23 cellular contexts compared by ENCODE assay signal in the genomic region with DNA sequence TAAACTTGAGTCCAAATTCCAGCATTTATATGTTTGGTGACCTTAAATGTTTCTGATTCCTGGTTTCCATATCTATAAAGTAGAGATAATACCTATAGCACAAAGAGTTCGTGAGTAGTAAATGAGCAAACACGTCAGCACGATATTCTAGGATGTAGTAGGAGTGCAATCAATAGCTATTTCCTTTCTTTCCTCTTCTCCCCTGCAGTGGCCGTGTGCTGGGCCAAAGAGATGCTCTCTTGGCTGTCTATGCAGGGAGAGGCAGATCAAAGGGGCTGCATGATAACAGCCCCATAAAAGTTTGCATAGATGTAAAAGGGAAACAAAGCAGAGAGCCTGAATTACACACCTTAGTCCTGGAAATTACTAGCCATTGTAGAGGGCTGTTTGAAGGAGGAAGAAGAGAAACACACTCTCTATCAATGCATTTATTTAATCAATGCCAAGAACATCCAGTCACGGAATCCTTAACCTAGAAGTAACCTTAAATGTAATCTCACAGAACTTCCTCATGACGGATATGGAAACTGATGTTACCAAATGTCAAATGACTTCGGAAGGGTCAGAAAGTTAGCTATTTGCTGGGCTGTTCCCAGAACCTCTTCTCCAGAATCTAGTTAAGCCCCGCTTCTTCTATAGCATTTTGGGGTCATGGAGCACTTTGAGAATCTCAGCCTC. TPM values are rescaled to one million over a fixed set of nuclear protein-coding genes. Genes with fewer than 3 reads are reported as not detected.
DNase-seq lines count a peak whose midpoint lies in the region; ATAC-seq and TF ChIP-seq lines count a peak whose summit lies in the region.
"Had no signal": no experiment of that assay in that cellular context is flagged by ENCODE, and none has a peak within 500 bp of the region (broad histone marks: within the 10 kb centered on the region; RNA-seq: fewer than 3 reads in every experiment).

No MANE protein-coding gene starts in this region.

- H3K4me1 ChIP-seq in left ventricle myocardium inferior = no peaks in the 10 kb centered on the region
- H3K4me1 ChIP-seq in lower lobe of right lung = peaks cover 10% of the 10 kb centered on the region
- no peaks in the 10 kb centered on the region for H3K4me1 ChIP-seq in uterus

- no peaks in the 10 kb centered on the region for H3K36me3 ChIP-seq in left ventricle myocardium inferior
- no peaks in the 10 kb centered on the region for H3K36me3 ChIP-seq in lower lobe of right lung
- no peaks in the 10 kb centered on the region for H3K36me3 ChIP-seq in uterus
- H3K36me3 ChIP-seq: BLaER1 treated with 17β-estradiol and CSF1 and Interleukin-3, amounts not matched to agents 10 nM and 100 nM; heart right ventricle had no signal

- no peak overlapping the region for H3K4me3 ChIP-seq in left ventricle myocardium inferior
- no peak overlapping the region for H3K4me3 ChIP-seq in lower lobe of right lung
- H3K4me3 ChIP-seq in uterus = no peak overlapping the region
- H3K4me3 ChIP-seq: BLaER1 treated with 17β-estradiol and CSF1 and Interleukin-3, amounts not matched to agents 10 nM and 100 nM; heart right ventricle; skin epidermis had no signal

- DNase-seq in left ventricle myocardium inferior = no peak
- no peak for DNase-seq in Right ventricle myocardium inferior (ENCODE audit: missing footprints)
- DNase-seq in SKM-1 treated with dmso at 0.1 percent for 144 hours (lab: John Stamatoyannopoulos, UW; ENCODE audit: unreplicated experiment) = peak; percentile 61
- DNase-seq in lower lobe of right lung = no peak
- no peak for DNase-seq in uterus
- DNase-seq in natural killer cell treated with Interleukin-12 subunit alpha and Interleukin-12 subunit beta and Interleukin-15 and Interleukin-18, amount 100 ng/mL, for 72 hours (ENCODE audit: low spot score) = no peak
- DNase-seq in superior temporal gyrus (ENCODE audit: extremely low spot score) = no peak
- DNase-seq in caudate nucleus (lab: John Stamatoyannopoulos, UW) = no peak
- DNase-seq: activated CD8-positive, alpha-beta T cell treated with anti-CD3 and anti-CD28 coated beads for 36 hours; DMS153; heart right ventricle; immature natural killer cell; mesenchymal stem cell; NCI-H1417; NCI-H2171 treated with DMSO at 0.1 percent for 48 hours; nephron progenitor cell; posterior cingulate gyrus; stimulated activated CD4-positive, alpha-beta T cell treated with anti-CD3 and anti-CD28 coated beads, Interleukin-4, amount 100 ng/mL, for 24 hours had no signal

- ATAC-seq in Right ventricle myocardium inferior (no peak), lower lobe of right lung (peak; percentile 32)
- ATAC-seq in natural killer cell treated with Interleukin-12 subunit alpha and Interleukin-12 subunit beta and Interleukin-15 and Interleukin-18, amount 100 ng/mL, for 72 hours = no peak
- ATAC-seq: activated CD8-positive, alpha-beta T cell treated with anti-CD3 and anti-CD28 coated beads for 36 hours; activated naive CD4-positive, alpha-beta T cell treated with anti-CD3 and anti-CD28 coated beads, Interleukin-2, amount 50 U/mL, for 72 hours had no signal

- H3K4me3 Mint-ChIP-seq in natural killer cell treated with Interleukin-12 subunit alpha and Interleukin-12 subunit beta and Interleukin-15 and Interleukin-18, amount 100 ng/mL, for 72 hours = no peak overlapping the region
- H3K4me3 Mint-ChIP-seq: activated CD8-positive, alpha-beta T cell treated with anti-CD3 and anti-CD28 coated beads for 36 hours; immature natural killer cell; nephron progenitor cell had no signal

- no peak for TF ChIP-seq CTCF in left ventricle myocardium inferior (IDR thresholded peaks at IDR 0.05; ENCODE audit: borderline replicate concordance)
- no peak for TF ChIP-seq CTCF in lower lobe of right lung (IDR thresholded peaks at IDR 0.05)
- no peak for TF ChIP-seq CTCF in uterus (IDR thresholded peaks at IDR 0.05)

- TF ChIP-seq POLR2A in uterus (IDR thresholded peaks at IDR 0.05) = no peak

- H3K27me3 ChIP-seq in left ventricle myocardium inferior (ENCODE audit: low read depth) = no peaks in the 10 kb centered on the region
- H3K27me3 ChIP-seq in lower lobe of right lung (ENCODE audit: low read depth) = no peaks in the 10 kb centered on the region
- no peaks in the 10 kb centered on the region for H3K27me3 ChIP-seq in uterus
- H3K27me3 ChIP-seq: BLaER1 treated with 17β-estradiol and CSF1 and Interleukin-3, amounts not matched to agents 10 nM and 100 nM; heart right ventricle had no signal

- H3K9me3 ChIP-seq in left ventricle myocardium inferior (replicated peaks) (no peaks in the 10 kb centered on the region), lower lobe of right lung (no peaks in the 10 kb centered on the region), uterus (no peaks in the 10 kb centered on the region)
- H3K9me3 ChIP-seq: heart right ventricle had no signal

- H3K36me3 Mint-ChIP-seq in natural killer cell treated with Interleukin-12 subunit alpha and Interleukin-12 subunit beta and Interleukin-15 and Interleukin-18, amount 100 ng/mL, for 72 hours = no peaks in the 10 kb centered on the region
- H3K36me3 Mint-ChIP-seq: activated naive CD4-positive, alpha-beta T cell treated with anti-CD3 and anti-CD28 coated beads, Interleukin-2, amount 50 U/mL, for 72 hours had no signal

- H3K27ac ChIP-seq in left ventricle myocardium inferior (replicated peaks) (peak overlapping the region; percentile 5), lower lobe of right lung (no peak overlapping the region), uterus (peak overlapping the region; percentile 54 to 65), caudate nucleus (ENCODE audit: low read depth, low read length) (no peak overlapping the region)
- H3K27ac ChIP-seq: BLaER1 treated with 17β-estradiol and CSF1 and Interleukin-3, amounts not matched to agents 10 nM and 100 nM; KMS-11 had no signal

- intact Hi-C loops in left ventricle myocardium inferior (cut with micrococcal nuclease) (no loop called here), Right ventricle myocardium inferior (cut with DNase I) (no loop called here), lower lobe of right lung (cut with DNase I) (no loop called here), uterus (cut with DNase I; ENCODE audit: low total_unique reads) (no loop called here)

- no peaks in the 10 kb centered on the region for H3K27me3 Mint-ChIP-seq in natural killer cell treated with Interleukin-12 subunit alpha and Interleukin-12 subunit beta and Interleukin-15 and Interleukin-18, amount 100 ng/mL, for 72 hours
- H3K27me3 Mint-ChIP-seq: activated CD8-positive, alpha-beta T cell treated with anti-CD3 and anti-CD28 coated beads for 36 hours had no signal

- no peak overlapping the region for H3K27ac Mint-ChIP-seq in natural killer cell treated with Interleukin-12 subunit alpha and Interleukin-12 subunit beta and Interleukin-15 and Interleukin-18, amount 100 ng/mL, for 72 hours
- H3K27ac Mint-ChIP-seq: activated CD8-positive, alpha-beta T cell treated with anti-CD3 and anti-CD28 coated beads for 36 hours; activated naive CD4-positive, alpha-beta T cell treated with anti-CD3 and anti-CD28 coated beads, Interleukin-2, amount 50 U/mL, for 72 hours; immature natural killer cell; nephron progenitor cell had no signal

- no peaks in the 10 kb centered on the region for H3K9me3 Mint-ChIP-seq in natural killer cell treated with Interleukin-12 subunit alpha and Interleukin-12 subunit beta and Interleukin-15 and Interleukin-18, amount 100 ng/mL, for 72 hours
- H3K9me3 Mint-ChIP-seq: immature natural killer cell, nephron progenitor cell had no signal

- peaks cover 21 to 32% of the 10 kb centered on the region in 2 donors for H3K4me1 Mint-ChIP-seq in natural killer cell treated with Interleukin-12 subunit alpha and Interleukin-12 subunit beta and Interleukin-15 and Interleukin-18, amount 100 ng/mL, for 72 hours (ENCODE audit: low read depth in 2 of 2)
- H3K4me1 Mint-ChIP-seq: nephron progenitor cell had no signal

RNA-seq across cellular contexts. Expression of a gene that starts 35.5 kb away (rescaled TPM):
- 1.5 TPM for total RNA-seq in left ventricle myocardium inferior
- total RNA-seq in Right ventricle myocardium inferior = 2.2 TPM
- 115 TPM for total RNA-seq in lower lobe of right lung
- total RNA-seq in uterus = 1 to 10 TPM in 2 of 4 donors, under 1 TPM in 1, not detected in 1; 0.51 to 6.3 (median 2.6) TPM
- total RNA-seq in natural killer cell treated with Interleukin-12 subunit alpha and Interleukin-12 subunit beta and Interleukin-15 and Interleukin-18, amount 100 ng/mL, for 72 hours = 10 to 100 TPM; 10.0 to 37.4 TPM
- total RNA-seq: SK-MEL-5 had no signal

Comparison
In these comparisons a context has a peak if more than half of its experiments do, and no peak if none do; other contexts are left out.
1. H3K27ac ChIP-seq: peak in left ventricle myocardium inferior (single experiment) and uterus (2 of 2); none in lower lobe of right lung (single experiment) and caudate nucleus (single experiment).
2. ATAC-seq: peak in lower lobe of right lung (2 of 2); none in Right ventricle myocardium inferior (single experiment) and natural killer cell treated with Interleukin-12 subunit alpha and Interleukin-12 subunit beta and Interleukin-15 and Interleukin-18, amount 100 ng/mL, for 72 hours (0 of 2).